In genomic region chr1:210464519-210465039, GRCh38 we compare ENCODE assay signal across 11 cellular contexts.
DNase-seq lines count a peak whose midpoint lies in the region; ATAC-seq, FAIRE-seq and TF ChIP-seq lines count a peak whose summit lies in the region.
"Had no signal": no experiment of that assay in that cellular context is flagged by ENCODE, and none has a peak within 500 bp of the region (broad histone marks: within the 10 kb centered on the region; RNA-seq: fewer than 3 reads in every experiment).

No MANE protein-coding gene starts in this region.

- TF ChIP-seq POLR2A in uterus (IDR thresholded peaks at IDR 0.05), result no peak

- no peak for DNase-seq in natural killer cell treated with Interleukin-12 subunit alpha and Interleukin-12 subunit beta and Interleukin-15 and Interleukin-18, amount 100 ng/mL, for 72 hours (ENCODE audit: low spot score)
- no peak for DNase-seq in natural killer cell
- DNase-seq in NCI-H1105 treated with DMSO at 0.1 percent for 48 hours (lab: John Stamatoyannopoulos, UW), result peak; percentile 78
- DNase-seq in astrocyte (ENCODE audit: low read depth), result peak; percentile 80
- peak; percentile 15 to 24 for DNase-seq in uterus
- no peak for DNase-seq in left ventricle myocardium superior
- DNase-seq in NCI-H524 treated with DMSO at 0.1 percent for 48 hours (lab: John Stamatoyannopoulos, UW), result no peak
- DNase-seq in hepatic stellate cell (ENCODE audit: low spot score), result no peak
- DNase-seq: CD4-positive, CD25-positive, alpha-beta regulatory T cell; WERI-Rb-1 had no signal

- no peak overlapping the region for H3K9ac ChIP-seq in astrocyte (ENCODE audit: low read length)

- H3K4me2 ChIP-seq in astrocyte (ENCODE audit: low read length), result peak overlapping the region; percentile 10

- no peak overlapping the region for H3K4me3 Mint-ChIP-seq in natural killer cell treated with Interleukin-12 subunit alpha and Interleukin-12 subunit beta and Interleukin-15 and Interleukin-18, amount 100 ng/mL, for 72 hours
- H3K4me3 Mint-ChIP-seq in natural killer cell, result no peak overlapping the region
- no peak overlapping the region for H3K4me3 Mint-ChIP-seq in astrocyte (ENCODE audit: unreplicated experiment)
- H3K4me3 Mint-ChIP-seq: CD4-positive, CD25-positive, alpha-beta regulatory T cell had no signal

- peak; percentile 45 to 71 for ATAC-seq in natural killer cell treated with Interleukin-12 subunit alpha and Interleukin-12 subunit beta and Interleukin-15 and Interleukin-18, amount 100 ng/mL, for 72 hours
- ATAC-seq in natural killer cell (no peak), left ventricle myocardium superior (no peak)

- H4K20me1 ChIP-seq in astrocyte (ENCODE audit: insufficient read depth, low read length), result no peaks in the 10 kb centered on the region

- no peaks in the 10 kb centered on the region for H3K4me1 Mint-ChIP-seq in natural killer cell treated with Interleukin-12 subunit alpha and Interleukin-12 subunit beta and Interleukin-15 and Interleukin-18, amount 100 ng/mL, for 72 hours (ENCODE audit: low read depth in 2 of 2)
- H3K4me1 Mint-ChIP-seq in natural killer cell, result no peaks in the 10 kb centered on the region
- H3K4me1 Mint-ChIP-seq in astrocyte (ENCODE audit: low read depth, unreplicated experiment), result peaks cover 6% of the 10 kb centered on the region
- H3K4me1 Mint-ChIP-seq: CD4-positive, CD25-positive, alpha-beta regulatory T cell had no signal

- H3K27ac ChIP-seq in astrocyte (ENCODE audit: low read depth, low read length), result no peak overlapping the region
- H3K27ac ChIP-seq in uterus, result no peak overlapping the region
- H3K27ac ChIP-seq: WERI-Rb-1 had no signal

- peaks cover 3 to 7% of the 10 kb centered on the region in 2 donors for H3K27me3 Mint-ChIP-seq in natural killer cell treated with Interleukin-12 subunit alpha and Interleukin-12 subunit beta and Interleukin-15 and Interleukin-18, amount 100 ng/mL, for 72 hours
- H3K27me3 Mint-ChIP-seq in natural killer cell (ENCODE audit: low read depth in 2 of 2) (no peaks in the 10 kb centered on the region), astrocyte (ENCODE audit: low read depth, unreplicated experiment) (no peaks in the 10 kb centered on the region)
- H3K27me3 Mint-ChIP-seq: progenitor cell of endocrine pancreas had no signal

- TF ChIP-seq CTCF in natural killer cell (IDR thresholded peaks at IDR 0.05) (no peak), astrocyte (IDR thresholded peaks at IDR 0.05; ENCODE audit: insufficient read depth, low read depth, low read length) (no peak), uterus (IDR thresholded peaks at IDR 0.05) (no peak)

- intact Hi-C loops in natural killer cell (cut with micrococcal nuclease) (no loop called here), uterus (cut with DNase I; ENCODE audit: low total_unique reads) (no loop called here), left ventricle myocardium superior (cut with micrococcal nuclease) (no loop called here)

- H3K36me3 ChIP-seq in astrocyte (ENCODE audit: insufficient read depth, low read length), result no peaks in the 10 kb centered on the region
- H3K36me3 ChIP-seq in uterus, result no peaks in the 10 kb centered on the region
- H3K36me3 ChIP-seq: WERI-Rb-1 had no signal

- H3K9me3 ChIP-seq in astrocyte (ENCODE audit: insufficient read depth, low read depth, low read length) (no peaks in the 10 kb centered on the region), uterus (no peaks in the 10 kb centered on the region)

- H3K27ac Mint-ChIP-seq in natural killer cell treated with Interleukin-12 subunit alpha and Interleukin-12 subunit beta and Interleukin-15 and Interleukin-18, amount 100 ng/mL, for 72 hours, result no peak overlapping the region
- H3K27ac Mint-ChIP-seq in natural killer cell (no peak overlapping the region), astrocyte (ENCODE audit: unreplicated experiment) (no peak overlapping the region)
- H3K27ac Mint-ChIP-seq: CD4-positive, CD25-positive, alpha-beta regulatory T cell; progenitor cell of endocrine pancreas had no signal

- H3K79me2 ChIP-seq in astrocyte (ENCODE audit: insufficient read depth, low read length), result no peaks in the 10 kb centered on the region

- H3K4me1 ChIP-seq in astrocyte (ENCODE audit: insufficient read depth, low read length) (no peaks in the 10 kb centered on the region), uterus (no peaks in the 10 kb centered on the region)

- FAIRE-seq in astrocyte (lab: Jason Lieb, UNC), result no peak

- H3K9me3 Mint-ChIP-seq in natural killer cell treated with Interleukin-12 subunit alpha and Interleukin-12 subunit beta and Interleukin-15 and Interleukin-18, amount 100 ng/mL, for 72 hours, result no peaks in the 10 kb centered on the region
- H3K9me3 Mint-ChIP-seq in natural killer cell (no peaks in the 10 kb centered on the region), astrocyte (ENCODE audit: unreplicated experiment) (no peaks in the 10 kb centered on the region)

- H2AFZ ChIP-seq in astrocyte (ENCODE audit: low read depth, low read length), result no peak overlapping the region

- no peaks in the 10 kb centered on the region for H3K27me3 ChIP-seq in astrocyte (ENCODE audit: insufficient read depth, low read length)
- H3K27me3 ChIP-seq in uterus, result no peaks in the 10 kb centered on the region

- H3K36me3 Mint-ChIP-seq in natural killer cell treated with Interleukin-12 subunit alpha and Interleukin-12 subunit beta and Interleukin-15 and Interleukin-18, amount 100 ng/mL, for 72 hours, result no peaks in the 10 kb centered on the region
- H3K36me3 Mint-ChIP-seq in natural killer cell (no peaks in the 10 kb centered on the region), astrocyte (ENCODE audit: low read depth, unreplicated experiment) (peaks cover 11% of the 10 kb centered on the region)
- H3K36me3 Mint-ChIP-seq: CD4-positive, CD25-positive, alpha-beta regulatory T cell had no signal

- H3K4me3 ChIP-seq in astrocyte (ENCODE audit: insufficient read depth, low read depth, low read length), result no peak overlapping the region
- H3K4me3 ChIP-seq in uterus, result no peak overlapping the region

Comparison
In these comparisons a context has a peak if more than half of its experiments do, and no peak if none do; other contexts are left out.
1. ATAC-seq: peak in natural killer cell treated with Interleukin-12 subunit alpha and Interleukin-12 subunit beta and Interleukin-15 and Interleukin-18, amount 100 ng/mL, for 72 hours (2 of 2); none in natural killer cell (0 of 3) and left ventricle myocardium superior (single experiment).
2. DNase-seq: peak in NCI-H1105 treated with DMSO at 0.1 percent for 48 hours (single experiment), astrocyte (single experiment) and uterus (2 of 2); none in natural killer cell treated with Interleukin-12 subunit alpha and Interleukin-12 subunit beta and Interleukin-15 and Interleukin-18, amount 100 ng/mL, for 72 hours (single experiment), natural killer cell (single experiment), left ventricle myocardium superior (single experiment), NCI-H524 treated with DMSO at 0.1 percent for 48 hours (single experiment) and hepatic stellate cell (single experiment).